In the genomic region with DNA sequence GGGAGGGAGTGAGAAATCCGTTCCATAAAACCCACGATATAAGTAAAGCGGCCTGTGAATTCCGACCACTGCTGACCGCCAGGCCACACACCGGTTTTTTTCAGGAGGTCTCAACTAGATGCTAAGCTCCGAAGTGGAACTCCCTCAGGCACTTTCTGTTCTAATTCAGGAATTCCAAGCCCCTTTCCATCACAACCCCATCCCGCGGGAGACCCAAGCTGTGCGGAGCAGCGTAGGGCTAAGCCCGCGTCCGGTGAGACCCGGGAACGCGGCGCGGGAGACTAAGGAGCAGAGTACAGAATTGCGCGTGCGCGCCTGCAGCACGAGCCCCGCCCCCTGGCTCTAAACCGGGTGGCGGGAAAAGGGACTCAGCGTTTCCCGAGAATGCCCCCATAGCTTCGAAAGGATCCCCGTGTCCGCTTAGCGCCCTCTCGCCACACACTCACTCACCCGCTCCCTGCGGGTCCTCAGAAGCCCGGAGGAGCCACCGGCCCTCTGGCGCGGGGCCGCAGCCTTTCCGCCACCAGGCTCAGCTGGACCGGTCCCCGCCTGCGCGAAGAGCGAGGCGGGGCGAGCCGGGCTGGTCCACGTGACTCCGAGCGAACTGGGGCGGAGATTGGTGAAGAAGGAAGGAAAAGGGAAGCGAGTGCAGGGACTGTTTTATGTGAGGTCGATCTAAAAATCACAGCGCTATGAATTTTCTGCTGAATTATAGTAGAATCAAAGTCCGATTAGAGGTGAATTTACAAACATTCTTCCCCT, we compare ENCODE assay signal across 1 cellular context.
TF ChIP-seq lines count a peak whose summit lies in the region.

A gene with protein sequence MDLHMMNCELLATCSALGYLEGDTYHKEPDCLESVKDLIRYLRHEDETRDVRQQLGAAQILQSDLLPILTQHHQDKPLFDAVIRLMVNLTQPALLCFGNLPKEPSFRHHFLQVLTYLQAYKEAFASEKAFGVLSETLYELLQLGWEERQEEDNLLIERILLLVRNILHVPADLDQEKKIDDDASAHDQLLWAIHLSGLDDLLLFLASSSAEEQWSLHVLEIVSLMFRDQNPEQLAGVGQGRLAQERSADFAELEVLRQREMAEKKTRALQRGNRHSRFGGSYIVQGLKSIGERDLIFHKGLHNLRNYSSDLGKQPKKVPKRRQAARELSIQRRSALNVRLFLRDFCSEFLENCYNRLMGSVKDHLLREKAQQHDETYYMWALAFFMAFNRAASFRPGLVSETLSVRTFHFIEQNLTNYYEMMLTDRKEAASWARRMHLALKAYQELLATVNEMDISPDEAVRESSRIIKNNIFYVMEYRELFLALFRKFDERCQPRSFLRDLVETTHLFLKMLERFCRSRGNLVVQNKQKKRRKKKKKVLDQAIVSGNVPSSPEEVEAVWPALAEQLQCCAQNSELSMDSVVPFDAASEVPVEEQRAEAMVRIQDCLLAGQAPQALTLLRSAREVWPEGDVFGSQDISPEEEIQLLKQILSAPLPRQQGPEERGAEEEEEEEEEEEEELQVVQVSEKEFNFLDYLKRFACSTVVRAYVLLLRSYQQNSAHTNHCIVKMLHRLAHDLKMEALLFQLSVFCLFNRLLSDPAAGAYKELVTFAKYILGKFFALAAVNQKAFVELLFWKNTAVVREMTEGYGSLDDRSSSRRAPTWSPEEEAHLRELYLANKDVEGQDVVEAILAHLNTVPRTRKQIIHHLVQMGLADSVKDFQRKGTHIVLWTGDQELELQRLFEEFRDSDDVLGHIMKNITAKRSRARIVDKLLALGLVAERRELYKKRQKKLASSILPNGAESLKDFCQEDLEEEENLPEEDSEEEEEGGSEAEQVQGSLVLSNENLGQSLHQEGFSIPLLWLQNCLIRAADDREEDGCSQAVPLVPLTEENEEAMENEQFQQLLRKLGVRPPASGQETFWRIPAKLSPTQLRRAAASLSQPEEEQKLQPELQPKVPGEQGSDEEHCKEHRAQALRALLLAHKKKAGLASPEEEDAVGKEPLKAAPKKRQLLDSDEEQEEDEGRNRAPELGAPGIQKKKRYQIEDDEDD (minus strand): TSS at position 567 of the 762 bp plus-strand sequence. CDS start 15,256 bp downstream, outside the sequence.

TF ChIP-seq in GM12878, 131 proteins besides CTCF, POLR2A, EP300 and RAD21 (continued from another document):
- TF ChIP-seq, protein P1, sequence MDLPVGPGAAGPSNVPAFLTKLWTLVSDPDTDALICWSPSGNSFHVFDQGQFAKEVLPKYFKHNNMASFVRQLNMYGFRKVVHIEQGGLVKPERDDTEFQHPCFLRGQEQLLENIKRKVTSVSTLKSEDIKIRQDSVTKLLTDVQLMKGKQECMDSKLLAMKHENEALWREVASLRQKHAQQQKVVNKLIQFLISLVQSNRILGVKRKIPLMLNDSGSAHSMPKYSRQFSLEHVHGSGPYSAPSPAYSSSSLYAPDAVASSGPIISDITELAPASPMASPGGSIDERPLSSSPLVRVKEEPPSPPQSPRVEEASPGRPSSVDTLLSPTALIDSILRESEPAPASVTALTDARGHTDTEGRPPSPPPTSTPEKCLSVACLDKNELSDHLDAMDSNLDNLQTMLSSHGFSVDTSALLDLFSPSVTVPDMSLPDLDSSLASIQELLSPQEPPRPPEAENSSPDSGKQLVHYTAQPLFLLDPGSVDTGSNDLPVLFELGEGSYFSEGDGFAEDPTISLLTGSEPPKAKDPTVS (IDR thresholded peaks at IDR 0.05; ENCODE audit: low read depth, low read length): 0 out of 2 replicates have a peak, but pooled peaks have one; percentile 22
- TF ChIP-seq, protein P2, sequence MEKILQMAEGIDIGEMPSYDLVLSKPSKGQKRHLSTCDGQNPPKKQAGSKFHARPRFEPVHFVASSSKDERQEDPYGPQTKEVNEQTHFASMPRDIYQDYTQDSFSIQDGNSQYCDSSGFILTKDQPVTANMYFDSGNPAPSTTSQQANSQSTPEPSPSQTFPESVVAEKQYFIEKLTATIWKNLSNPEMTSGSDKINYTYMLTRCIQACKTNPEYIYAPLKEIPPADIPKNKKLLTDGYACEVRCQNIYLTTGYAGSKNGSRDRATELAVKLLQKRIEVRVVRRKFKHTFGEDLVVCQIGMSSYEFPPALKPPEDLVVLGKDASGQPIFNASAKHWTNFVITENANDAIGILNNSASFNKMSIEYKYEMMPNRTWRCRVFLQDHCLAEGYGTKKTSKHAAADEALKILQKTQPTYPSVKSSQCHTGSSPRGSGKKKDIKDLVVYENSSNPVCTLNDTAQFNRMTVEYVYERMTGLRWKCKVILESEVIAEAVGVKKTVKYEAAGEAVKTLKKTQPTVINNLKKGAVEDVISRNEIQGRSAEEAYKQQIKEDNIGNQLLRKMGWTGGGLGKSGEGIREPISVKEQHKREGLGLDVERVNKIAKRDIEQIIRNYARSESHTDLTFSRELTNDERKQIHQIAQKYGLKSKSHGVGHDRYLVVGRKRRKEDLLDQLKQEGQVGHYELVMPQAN (conservative IDR thresholded peaks at IDR 0.05): peak; percentile 99
- TF ChIP-seq TAF1 (IDR thresholded peaks at IDR 0.05; ENCODE audit: borderline replicate concordance, low read depth, low read length): peak; percentile 73
- TF ChIP-seq SRF (IDR thresholded peaks at IDR 0.05; ENCODE audit: low read depth in 2 of 2, low read length in 2 of 2): 0 out of 4 replicates have a peak, but pooled peaks of 1 of the 2 experiments have one; percentile 5
- TF ChIP-seq RELA (IDR thresholded peaks at IDR 0.05; ENCODE audit: borderline replicate concordance, partially characterized antibody): no peak
- TF ChIP-seq RAD51 (IDR thresholded peaks at IDR 0.05): peak; percentile 95
- TF ChIP-seq BMI1 (IDR thresholded peaks at IDR 0.05; ENCODE audit: borderline replicate concordance): no peak
- TF ChIP-seq POU2F2 (IDR thresholded peaks at IDR 0.05; ENCODE audit: borderline replicate concordance, low read depth, low read length): peak; percentile 32; the same call in 1 of the 3 replicates
- TF ChIP-seq, protein P3, sequence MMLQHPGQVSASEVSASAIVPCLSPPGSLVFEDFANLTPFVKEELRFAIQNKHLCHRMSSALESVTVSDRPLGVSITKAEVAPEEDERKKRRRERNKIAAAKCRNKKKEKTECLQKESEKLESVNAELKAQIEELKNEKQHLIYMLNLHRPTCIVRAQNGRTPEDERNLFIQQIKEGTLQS (IDR thresholded peaks at IDR 0.05; ENCODE audit: borderline replicate concordance, extremely low read depth, low read depth, low read length): peak; percentile 63; the same call in 1 of the 2 replicates
- TF ChIP-seq LARP7 (IDR thresholded peaks at IDR 0.05): peak; percentile 34; the same call in 1 of the 2 replicates
- peak; percentile 100 for TF ChIP-seq RB1 (IDR thresholded peaks at IDR 0.05; ENCODE audit: borderline replicate concordance)
- 0 out of 2 replicates have a peak, but pooled peaks have one; percentile 17 for TF ChIP-seq DPF2 (IDR thresholded peaks at IDR 0.05)
- peak; percentile 48; the same call in 1 of the 2 replicates for TF ChIP-seq CBFB (IDR thresholded peaks at IDR 0.05; ENCODE audit: low read depth)
- TF ChIP-seq SPI1 (IDR thresholded peaks at IDR 0.05; ENCODE audit: borderline replicate concordance, insufficient read depth, low read depth, low read length): peak; percentile 77; the same call in 1 of the 2 replicates
- TF ChIP-seq ZNF207 (IDR thresholded peaks at IDR 0.05; ENCODE audit: borderline replicate concordance): 0 out of 2 replicates have a peak, but pooled peaks have one; percentile 38
- 0 out of 2 replicates have a peak, but pooled peaks have one; percentile 69 for TF ChIP-seq CBX5 (IDR thresholded peaks at IDR 0.05; ENCODE audit: low read depth)
- TF ChIP-seq YY1 (IDR thresholded peaks at IDR 0.05; ENCODE audit: low read depth, low read length): peak; percentile 44; the same call in 1 of the 2 replicates
- TF ChIP-seq CHD2 (IDR thresholded peaks at IDR 0.05; ENCODE audit: borderline replicate concordance, low read depth, low read length): peak; percentile 8; the same call in 1 of the 2 replicates
- TF ChIP-seq POLR2AphosphoS5 (IDR thresholded peaks at IDR 0.05; ENCODE audit: low read length): peak; percentile 78
- no peak for TF ChIP-seq ZNF274 (IDR thresholded peaks at IDR 0.05; ENCODE audit: insufficient read depth, insufficient read length)
- TF ChIP-seq, protein P4, sequence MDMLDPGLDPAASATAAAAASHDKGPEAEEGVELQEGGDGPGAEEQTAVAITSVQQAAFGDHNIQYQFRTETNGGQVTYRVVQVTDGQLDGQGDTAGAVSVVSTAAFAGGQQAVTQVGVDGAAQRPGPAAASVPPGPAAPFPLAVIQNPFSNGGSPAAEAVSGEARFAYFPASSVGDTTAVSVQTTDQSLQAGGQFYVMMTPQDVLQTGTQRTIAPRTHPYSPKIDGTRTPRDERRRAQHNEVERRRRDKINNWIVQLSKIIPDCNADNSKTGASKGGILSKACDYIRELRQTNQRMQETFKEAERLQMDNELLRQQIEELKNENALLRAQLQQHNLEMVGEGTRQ (IDR thresholded peaks at IDR 0.05; ENCODE audit: borderline replicate concordance, low read depth, low read length): peak; percentile 67
- no peak for TF ChIP-seq RBBP5 (conservative IDR thresholded peaks at IDR 0.05)
TF ChIP-seq in GM12878: peak in this region for 42.
